In genomic region chr11:13337986-13338436, GRCh38 we compare ENCODE assay signal across 8 cellular contexts.
DNase-seq lines count a peak whose midpoint lies in the region; ATAC-seq and TF ChIP-seq lines count a peak whose summit lies in the region.

No MANE protein-coding gene starts in this region.

- no peaks in the 10 kb centered on the region for H3K36me3 ChIP-seq in sigmoid colon

- TF ChIP-seq CTCF in NB4 (IDR thresholded peaks at IDR 0.05; ENCODE audit: low read depth, low read length), result no peak
- no peak for TF ChIP-seq CTCF in sigmoid colon (IDR thresholded peaks at IDR 0.05)
- TF ChIP-seq CTCF in lower leg skin (IDR thresholded peaks at IDR 0.05), result no peak

- TF ChIP-seq POLR2A in NB4 (IDR thresholded peaks at IDR 0.05; ENCODE audit: extremely low read depth, insufficient read length), result no peak
- TF ChIP-seq POLR2A in sigmoid colon (IDR thresholded peaks at IDR 0.05), result no peak
- no peak for TF ChIP-seq POLR2A in lower leg skin (IDR thresholded peaks at IDR 0.05)

- no peak overlapping the region for H3K4me3 ChIP-seq in NB4 (ENCODE audit: low read depth, low read length)
- peak overlapping the region in 3 of 4 donors; percentile 6 to 26 (median 23) for H3K4me3 ChIP-seq in sigmoid colon
- no peak overlapping the region for H3K4me3 ChIP-seq in lower leg skin (ENCODE audit: low read depth, poor library complexity, severe bottlenecking)

- DNase-seq in NB4 (ENCODE audit: low read depth), result peak; percentile 16
- DNase-seq in dermis blood vessel endothelial cell, result peak; percentile 73
- DNase-seq in sigmoid colon, result no peak
- DNase-seq in lower leg skin (ENCODE audit: low spot score in 2 of 2), result no peak
- no peak for DNase-seq in caudate nucleus (lab: John Stamatoyannopoulos, UW)
- no peak for DNase-seq in NCI-H446 (lab: John Stamatoyannopoulos, UW)
- DNase-seq in NCI-H1092 treated with DMSO at 0.1 percent for 48 hours (lab: John Stamatoyannopoulos, UW), result no peak

- intact Hi-C loops in sigmoid colon (cut with DNase I) (loop anchor here (2.0 to 10.0 kb wide), 2 partner anchors 61 to 127 kb away; partner anchors contain the start of genes BMAL1 and BTBD10), lower leg skin (cut with DNase I; ENCODE audit: low total_unique reads) (no loop called here)

- TF ChIP-seq EP300 in sigmoid colon (IDR thresholded peaks at IDR 0.05), result no peak

- WGBS in sigmoid colon, 2 donors, result 31 to 38% methylated on average over 6 of the region's 6 CpGs
- 7 to 8% methylated on average over 6 of the region's 6 CpGs for WGBS in lower leg skin, 2 donors

- peak; percentile 34 for ATAC-seq in GM18519 (IDR thresholded peaks at IDR 0.05; ENCODE audit: low FRiP score, unreplicated experiment)

- peak overlapping the region in 3 of 4 donors; percentile 1 to 62 (median 50) for H3K27ac ChIP-seq in sigmoid colon
- H3K27ac ChIP-seq in caudate nucleus (ENCODE audit: low read depth, low read length), result no peak overlapping the region

- no peaks in the 10 kb centered on the region for H3K27me3 ChIP-seq in sigmoid colon

- H3K4me1 ChIP-seq in sigmoid colon, result peaks cover 0 to 47% (median 30%) of the 10 kb centered on the region in 4 donors

- H3K9me3 ChIP-seq in sigmoid colon, result no peaks in the 10 kb centered on the region

Comparison
In these comparisons a context has a peak if more than half of its experiments do, and no peak if none do; other contexts are left out.
1. DNase-seq: peak in NB4 (single experiment) and dermis blood vessel endothelial cell (single experiment); none in sigmoid colon (single experiment), lower leg skin (0 of 2), caudate nucleus (0 of 61), NCI-H446 (0 of 2) and NCI-H1092 treated with DMSO at 0.1 percent for 48 hours (single experiment).
2. H3K4me3 ChIP-seq: peak in sigmoid colon (3 of 4); none in NB4 (single experiment) and lower leg skin (single experiment).